1 cellular context compared by ENCODE assay signal in the genomic region with DNA sequence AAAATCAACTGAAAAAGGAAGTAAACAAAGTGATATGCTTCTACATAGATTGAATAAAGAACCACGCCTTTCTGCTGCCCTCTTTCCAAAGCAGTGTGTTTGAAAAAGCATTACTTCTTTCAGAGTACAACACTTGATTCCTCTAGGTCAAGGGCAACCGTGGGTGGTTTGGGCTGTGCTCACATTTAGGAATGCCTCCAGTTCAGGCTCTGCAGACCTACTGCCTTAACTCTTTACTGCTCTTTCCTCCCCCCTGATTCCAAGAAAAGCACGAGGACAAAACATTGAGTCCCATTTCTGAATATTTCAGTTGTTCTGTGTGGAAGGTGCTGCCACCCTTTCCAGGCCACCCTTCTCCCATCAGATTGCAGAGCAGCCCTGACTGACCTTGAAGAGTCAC.
TF ChIP-seq lines count a peak whose summit lies in the region.

No MANE protein-coding gene starts in this region.

TF ChIP-seq in SK-N-SH treated with all-trans-retinoic acid at 6 μM for 48 hours, 23 proteins besides CTCF, POLR2A, EP300 and RAD21 (continued from another document):
- TF ChIP-seq, protein P1, sequence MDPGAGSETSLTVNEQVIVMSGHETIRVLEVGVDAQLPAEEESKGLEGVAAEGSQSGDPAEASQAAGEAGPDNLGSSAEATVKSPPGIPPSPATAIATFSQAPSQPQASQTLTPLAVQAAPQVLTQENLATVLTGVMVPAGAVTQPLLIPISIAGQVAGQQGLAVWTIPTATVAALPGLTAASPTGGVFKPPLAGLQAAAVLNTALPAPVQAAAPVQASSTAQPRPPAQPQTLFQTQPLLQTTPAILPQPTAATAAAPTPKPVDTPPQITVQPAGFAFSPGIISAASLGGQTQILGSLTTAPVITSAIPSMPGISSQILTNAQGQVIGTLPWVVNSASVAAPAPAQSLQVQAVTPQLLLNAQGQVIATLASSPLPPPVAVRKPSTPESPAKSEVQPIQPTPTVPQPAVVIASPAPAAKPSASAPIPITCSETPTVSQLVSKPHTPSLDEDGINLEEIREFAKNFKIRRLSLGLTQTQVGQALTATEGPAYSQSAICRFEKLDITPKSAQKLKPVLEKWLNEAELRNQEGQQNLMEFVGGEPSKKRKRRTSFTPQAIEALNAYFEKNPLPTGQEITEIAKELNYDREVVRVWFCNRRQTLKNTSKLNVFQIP (CRISPR knock-in tag; IDR thresholded peaks at IDR 0.05; ENCODE audit: borderline replicate concordance, low read depth), result no peak
- TF ChIP-seq PPARA (CRISPR knock-in tag; IDR thresholded peaks at IDR 0.05; ENCODE audit: borderline replicate concordance), result no peak
